8 cellular contexts compared by ENCODE assay signal in the genomic region with DNA sequence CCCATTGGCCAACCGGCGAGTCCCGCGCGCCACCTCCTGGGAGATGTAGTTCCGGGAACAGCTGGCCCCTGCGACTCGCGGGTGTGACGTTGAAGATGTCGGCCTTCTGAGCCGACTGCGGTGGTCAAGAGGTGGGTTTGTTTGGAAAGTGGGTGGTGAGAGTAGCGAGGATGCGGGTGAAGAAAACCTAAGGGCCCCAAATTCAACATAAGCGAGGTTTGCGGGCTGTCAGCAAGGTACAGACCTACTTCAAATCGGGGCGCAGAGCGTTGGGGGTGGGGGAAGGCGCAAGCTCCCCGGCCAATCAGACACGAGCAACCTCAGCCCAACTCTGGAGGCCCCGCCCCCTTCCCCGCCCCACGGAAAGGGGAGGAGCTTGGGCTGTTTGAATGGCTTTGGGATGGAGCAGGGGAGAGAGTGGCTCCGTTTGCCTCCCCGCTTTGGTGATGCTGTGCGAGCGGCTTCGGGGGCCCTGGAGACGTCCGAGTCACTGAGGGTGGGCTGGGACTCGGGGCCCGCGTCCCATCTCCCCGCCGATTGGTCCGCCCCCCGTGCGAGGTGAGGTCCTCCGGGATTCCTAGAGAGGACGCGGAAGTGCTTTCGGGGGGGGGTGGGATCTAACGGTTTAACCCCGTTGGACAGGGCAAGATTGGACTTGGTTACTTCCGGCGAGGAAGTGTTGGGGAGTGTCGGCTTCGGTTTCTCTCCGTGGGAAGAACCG. TPM values are rescaled to one million over a fixed set of nuclear protein-coding genes. Genes with fewer than 3 reads are reported as not detected.
DNase-seq lines count a peak whose midpoint lies in the region; ATAC-seq, FAIRE-seq and TF ChIP-seq lines count a peak whose summit lies in the region.

ZKSCAN5 (plus strand) TSS at position 60 of the 721 bp plus-strand sequence. CDS start 1,383 bp downstream, outside the sequence.

- H3K9me3 ChIP-seq in mammary epithelial cell (replicated peaks; ENCODE audit: insufficient read depth, low read length) (no peaks in the 10 kb centered on the region), small intestine (ENCODE audit: control insufficient read depth, low read depth) (no peaks in the 10 kb centered on the region)

- TF ChIP-seq CTCF in AG04449 (IDR thresholded peaks at IDR 0.05; ENCODE audit: insufficient read depth, low read length, missing control alignments) (peak; percentile 5), VCaP (conservative IDR thresholded peaks at IDR 0.05) (no peak), mammary epithelial cell (conservative IDR thresholded peaks at IDR 0.05 in 1 of 2, IDR thresholded peaks at IDR 0.05 in 1 of 2; ENCODE audit: extremely low read depth in 1 of 2, insufficient read depth in 1 of 2, low read depth in 1 of 2, low read length in 2 of 2) (peak in 1 of 2 donors; percentile 9)

- no TSS peak for BruUV-seq in mammary epithelial cell (replicated peaks; lab: Mats Ljungman, UMichigan)

- in situ Hi-C loops in mammary epithelial cell (cut with MboI; ENCODE audit: low sequenced_read_pairs in 2 of 2) = loop anchor here in 1 of 2 donors (5.0 to 10.0 kb wide), 2 partner anchors 58 to 110 kb away; partner anchors contain the start of gene ZSCAN25

- H3K27ac ChIP-seq in VCaP (peak within 1 kb of the TSS; percentile 81), mammary epithelial cell (ENCODE audit: insufficient read depth, low read depth, low read length) (peak within 1 kb of the TSS; percentile 65), small intestine (ENCODE audit: low read depth in 1 of 2, low read length in 1 of 2) (peak within 1 kb of the TSS; percentile 76 to 97)

- WGBS in mammary epithelial cell (ENCODE audit: low coverage, missing lambda C conversion rate) = 6% methylated on average over 12 of the region's 53 CpGs
- WGBS in small intestine, 3 donors = 0 to 1% (median 1%) methylated on average over 44 to 53 of the region's 53 CpGs

- H3K4me2 ChIP-seq in mammary epithelial cell (ENCODE audit: insufficient read depth, low read depth, low read length) = peak within 1 kb of the TSS; percentile 80

- intact Hi-C loops in mammary epithelial cell (cut with micrococcal nuclease) = loop anchor here (1.0 to 5.0 kb wide), 3 partner anchors 32 to 113 kb away; partner anchors contain the start of genes FAM200A, ZNF789 and ZSCAN25

- H3K27me3 ChIP-seq in mammary epithelial cell (ENCODE audit: insufficient read depth, low read length) = no peaks in the 10 kb centered on the region
- H3K27me3 ChIP-seq in small intestine (ENCODE audit: control insufficient read depth in 2 of 2, insufficient read depth in 2 of 2, low read length in 2 of 2) = no peaks in the 10 kb centered on the region

- H2AFZ ChIP-seq in mammary epithelial cell (ENCODE audit: low read depth, low read length) = peak within 1 kb of the TSS; percentile 95

- peaks cover 47% of the 10 kb centered on the region for H3K79me2 ChIP-seq in mammary epithelial cell (ENCODE audit: insufficient read depth, low read length)

- FAIRE-seq in small intestine (lab: Jason Lieb, UNC) = no peak

- POLR2A ChIA-PET in AG04449 (lab: Yijun Ruan, JAX) = interaction anchor here (0.6 to 2.0 kb wide), 12 partner anchors 9 to 415 kb away, joined by 3 to 9 read pairs (median 4); partner anchors contain the start of genes BUD31, CPSF4, FAM200A and PDAP1

- no peaks in the 10 kb centered on the region for H4K20me1 ChIP-seq in mammary epithelial cell (ENCODE audit: insufficient read depth, low read length)

- DNase-seq in AG04449 (ENCODE audit: low read depth, low spot score) = peak; percentile 76
- DNase-seq in NCI-H2196 treated with DMSO at 0.1 percent for 48 hours (lab: John Stamatoyannopoulos, UW; ENCODE audit: unreplicated experiment) = peak; percentile 95
- DNase-seq in mammary epithelial cell = peak; percentile 96
- DNase-seq in iPS-NIHi11 (ENCODE audit: low spot score) = peak; percentile 93
- peak; percentile 98 for DNase-seq in small intestine

- CTCF ChIA-PET in AG04449 (lab: Yijun Ruan, JAX) (interaction anchor here (0.9 to 2.2 kb wide), 2 partner anchors 10 to 112 kb away, joined by 3 to 6 read pairs; partner anchors contain the start of gene ZSCAN25), mammary epithelial cell (lab: Charles Lee; ENCODE audit: low non-redundant PET) (interaction anchor here (0.7 kb wide), 1 partner anchor 21 kb away, joined by 3 read pairs; no protein-coding TSS in a partner anchor)

- H3K9ac ChIP-seq in mammary epithelial cell (ENCODE audit: insufficient read depth, low read length) = peak within 1 kb of the TSS; percentile 78

- H3K4me3 ChIP-seq in AG04449 (ENCODE audit: low read depth, low read length) (peak within 1 kb of the TSS; percentile 83), mammary epithelial cell (replicated peaks in 1 of 3; ENCODE audit: insufficient read depth in 1 of 3, low read depth in 2 of 3, low read length in 3 of 3) (peak within 1 kb of the TSS; percentile 82 to 97 (median 90)), small intestine (ENCODE audit: low read depth in 1 of 2, low read length in 2 of 2) (peak within 1 kb of the TSS; percentile 77 to 82)

- H3K4me1 ChIP-seq in mammary epithelial cell (ENCODE audit: insufficient read depth, low read length) (peaks cover 7% of the 10 kb centered on the region), small intestine (ENCODE audit: control insufficient read depth in 2 of 2, insufficient read depth in 1 of 2, low read depth in 1 of 2, low read length in 1 of 2) (peaks cover 2 to 10% of the 10 kb centered on the region in 2 donors)

- ATAC-seq in GM18873 (IDR thresholded peaks at IDR 0.05; ENCODE audit: low FRiP score, unreplicated experiment) (peak; percentile 59), HG03135 (IDR thresholded peaks at IDR 0.05; ENCODE audit: unreplicated experiment) (peak; percentile 79)

- H3K36me3 ChIP-seq in mammary epithelial cell (ENCODE audit: insufficient read depth, low read length) (no peaks in the 10 kb centered on the region), small intestine (ENCODE audit: control insufficient read depth in 2 of 2, insufficient read depth in 2 of 2, low read length in 2 of 2) (no peaks in the 10 kb centered on the region)

- dilution Hi-C loops in mammary epithelial cell (cut with HindIII; ENCODE audit: low sequenced_read_pairs) = no loop called here

RNA-seq across cellular contexts. Expression of gene ZKSCAN5, which starts in this region (rescaled TPM):
- total RNA-seq in mammary epithelial cell = 10 to 100 TPM; 11.7 to 11.9 TPM
- polyA plus RNA-seq in mammary epithelial cell (7.1 TPM), small intestine (1 to 10 TPM; 3.8 to 4.5 (median 4.3) TPM)
- 14.0 TPM for polyA minus RNA-seq in mammary epithelial cell

Comparison
In these comparisons a context has a peak if more than half of its experiments do, and no peak if none do; other contexts are left out.
1. Peak in every context shown above with its lines: DNase-seq, ATAC-seq, H3K4me3 ChIP-seq and H3K27ac ChIP-seq.